9 cellular contexts compared by ENCODE assay signal in genomic region chr12:19402743-19403400, GRCh38. TPM values are rescaled to one million over a fixed set of nuclear protein-coding genes. Genes with fewer than 3 reads are reported as not detected.
DNase-seq lines count a peak whose midpoint lies in the region; ATAC-seq lines count a peak whose summit lies in the region.
"Had no signal": no experiment of that assay in that cellular context is flagged by ENCODE, and none has a peak within 500 bp of the region (broad histone marks: within the 10 kb centered on the region; RNA-seq: fewer than 3 reads in every experiment).

No MANE protein-coding gene starts in this region.

- CTCF ChIA-PET in activated CD4-positive, alpha-beta memory T cell treated with anti-CD3 and anti-CD28 coated beads for 36 hours (lab: Charles Lee), result no interaction called here

- POLR2A ChIA-PET in activated CD4-positive, alpha-beta memory T cell treated with anti-CD3 and anti-CD28 coated beads for 36 hours (lab: Charles Lee), result no interaction called here

- DNase-seq in ELF-1 (ENCODE audit: low read depth, low spot score), result peak; percentile 39
- peak; percentile 52 for DNase-seq in RPMI7951 (ENCODE audit: low read depth)
- DNase-seq in foreskin melanocyte, result peak; percentile 64
- peak in 7 of 10 donors; percentile 8 to 86 (median 51) for DNase-seq in posterior cingulate gyrus
- no peak for DNase-seq in COR-L47 (lab: John Stamatoyannopoulos, UW)
- DNase-seq in activated CD4-positive, alpha-beta memory T cell treated with anti-CD3 and anti-CD28 coated beads for 36 hours, result no peak
- DNase-seq in activated naive CD4-positive, alpha-beta T cell treated with anti-CD3 and anti-CD28 coated beads, Interleukin-2, amount 50 U/mL, for 16 hours, result no peak
- DNase-seq: Peyer's patch had no signal

- no peak for ATAC-seq in HG02678 (IDR thresholded peaks at IDR 0.05; ENCODE audit: unreplicated experiment)

- peaks cover 6% of the 10 kb centered on the region for H3K4me1 Mint-ChIP-seq in activated CD4-positive, alpha-beta memory T cell treated with anti-CD3 and anti-CD28 coated beads for 36 hours (ENCODE audit: low read depth)

- H3K27me3 Mint-ChIP-seq in activated CD4-positive, alpha-beta memory T cell treated with anti-CD3 and anti-CD28 coated beads for 36 hours, result no peaks in the 10 kb centered on the region

- H3K4me3 Mint-ChIP-seq in activated CD4-positive, alpha-beta memory T cell treated with anti-CD3 and anti-CD28 coated beads for 36 hours, result no peak overlapping the region

- intact Hi-C loops in posterior cingulate gyrus (cut with DNase I), result no loop called here
- intact Hi-C loops in activated CD4-positive, alpha-beta memory T cell treated with anti-CD3 and anti-CD28 coated beads for 36 hours (cut with micrococcal nuclease), result no loop called here

- peaks cover 3% of the 10 kb centered on the region for H3K36me3 Mint-ChIP-seq in activated CD4-positive, alpha-beta memory T cell treated with anti-CD3 and anti-CD28 coated beads for 36 hours

- no peak overlapping the region for H3K27ac Mint-ChIP-seq in activated CD4-positive, alpha-beta memory T cell treated with anti-CD3 and anti-CD28 coated beads for 36 hours

- peaks cover 5% of the 10 kb centered on the region for H3K9me3 Mint-ChIP-seq in activated CD4-positive, alpha-beta memory T cell treated with anti-CD3 and anti-CD28 coated beads for 36 hours

RNA-seq across cellular contexts. Expression of gene AEBP2, which starts 36.4 kb away (rescaled TPM):
- 6.7 and 7.3 TPM in 2 replicates for total RNA-seq in RPMI7951 (2014; rRNA removed; shearing (Covaris generic))
- 10 to 100 TPM; 44.7 to 45.0 TPM for total RNA-seq in activated CD4-positive, alpha-beta memory T cell treated with anti-CD3 and anti-CD28 coated beads for 36 hours

Comparison
In these comparisons a context has a peak if more than half of its experiments do, and no peak if none do; other contexts are left out.
1. DNase-seq: peak in ELF-1 (single experiment), RPMI7951 (single experiment), foreskin melanocyte (single experiment) and posterior cingulate gyrus (7 of 10); none in COR-L47 (single experiment), activated CD4-positive, alpha-beta memory T cell treated with anti-CD3 and anti-CD28 coated beads for 36 hours (single experiment) and activated naive CD4-positive, alpha-beta T cell treated with anti-CD3 and anti-CD28 coated beads, Interleukin-2, amount 50 U/mL, for 16 hours (single experiment).